In the genomic region with DNA sequence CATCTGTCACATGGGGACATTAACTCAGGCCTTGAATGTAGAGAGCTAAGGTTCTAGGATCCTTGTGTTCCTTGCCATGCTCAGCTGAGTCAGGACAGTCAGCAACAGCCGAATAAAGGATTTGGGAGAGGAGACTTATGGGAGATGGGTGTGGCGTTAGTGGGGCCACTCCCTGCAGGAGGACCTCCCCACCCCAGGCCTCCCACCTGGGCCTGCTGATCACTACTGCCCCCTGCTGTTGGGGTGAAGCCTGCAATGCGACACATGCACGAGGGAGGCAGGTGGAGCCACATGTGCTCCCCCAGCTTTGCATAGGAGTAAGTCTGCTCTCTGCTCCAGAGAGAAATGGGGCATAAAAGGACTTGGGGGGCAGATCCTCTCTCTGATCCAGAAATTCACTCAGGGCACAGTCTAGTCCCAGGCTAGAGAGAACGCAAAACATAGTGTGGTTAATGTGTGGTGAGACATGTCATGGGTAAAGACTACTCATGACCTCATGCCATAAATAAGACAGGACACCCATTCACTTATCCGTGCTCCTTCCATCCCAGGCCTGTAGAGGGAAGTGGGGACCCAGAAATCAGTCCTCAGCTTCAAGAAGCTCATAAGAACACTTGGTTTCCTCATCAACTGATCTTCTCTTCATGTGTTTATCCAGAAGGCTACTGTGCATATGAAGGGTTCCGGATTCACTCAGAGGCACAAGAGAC, we compare ENCODE assay signal across 9 cellular contexts. TPM values are rescaled to one million over a fixed set of nuclear protein-coding genes. Genes with fewer than 3 reads are reported as not detected.
DNase-seq lines count a peak whose midpoint lies in the region; ATAC-seq and TF ChIP-seq lines count a peak whose summit lies in the region.
"Had no signal": no experiment of that assay in that cellular context is flagged by ENCODE, and none has a peak within 500 bp of the region (broad histone marks: within the 10 kb centered on the region; RNA-seq: fewer than 3 reads in every experiment).

No MANE protein-coding gene starts in this region.

- H3K9me3 ChIP-seq in breast epithelium (no peaks in the 10 kb centered on the region), thoracic aorta (no peaks in the 10 kb centered on the region)

- no peaks in the 10 kb centered on the region for H3K27me3 Mint-ChIP-seq in MCF 10A (ENCODE audit: insufficient read depth, unreplicated experiment)

- DNase-seq in MCF 10A (ENCODE audit: unreplicated experiment) (peak; percentile 45), breast epithelium (ENCODE audit: low spot score in 2 of 2) (no peak), NOMO-1 treated with DMSO at 0.1 percent for 48 hours (lab: John Stamatoyannopoulos, UW; ENCODE audit: unreplicated experiment) (peak; percentile 75), foreskin keratinocyte (peak in 1 of 2 donors; percentile 46), thoracic aorta (ENCODE audit: low spot score) (no peak), dermis blood vessel endothelial cell (no peak), cerebellum (ENCODE audit: low spot score) (no peak)

- H3K4me3 ChIP-seq in breast epithelium: no peak overlapping the region
- no peak overlapping the region for H3K4me3 ChIP-seq in thoracic aorta

- H3K27ac Mint-ChIP-seq in MCF 10A (ENCODE audit: low read depth, unreplicated experiment): no peak overlapping the region

- TF ChIP-seq POLR2A in breast epithelium (IDR thresholded peaks at IDR 0.05): no peak

- H3K4me3 Mint-ChIP-seq in MCF 10A (ENCODE audit: unreplicated experiment): no peak overlapping the region

- CTCF ChIA-PET in MCF 10A (lab: Yijun Ruan, JAX): interaction anchor here (0.6 to 1.2 kb wide), 6 partner anchors 13 to 1274 kb away, joined by 3 to 5 read pairs (median 3); no protein-coding TSS in a partner anchor

- ATAC-seq in foreskin keratinocyte: peak; percentile 85
- ATAC-seq in thoracic aorta (ENCODE audit: insufficient number of reproducible peaks, low FRiP score, low read depth): peak; percentile 39
- ATAC-seq in GM21825 (IDR thresholded peaks at IDR 0.05; ENCODE audit: unreplicated experiment): no peak

- H3K36me3 ChIP-seq in breast epithelium: no peaks in the 10 kb centered on the region
- no peaks in the 10 kb centered on the region for H3K36me3 ChIP-seq in thoracic aorta

- intact Hi-C loops in MCF 10A (cut with micrococcal nuclease): loop anchor here (1.0 kb wide), 1 partner anchor 42 kb away; no protein-coding TSS in a partner anchor
- intact Hi-C loops in breast epithelium (cut with DNase I; ENCODE audit: low total_unique reads): loop anchor here (5.0 kb wide), 1 partner anchor 1242 kb away; no protein-coding TSS in a partner anchor

- no peaks in the 10 kb centered on the region for H3K36me3 Mint-ChIP-seq in MCF 10A (ENCODE audit: insufficient read depth, unreplicated experiment)

- H3K27ac ChIP-seq in breast epithelium (no peak overlapping the region), foreskin keratinocyte (no peak overlapping the region), thoracic aorta (no peak overlapping the region)

- H3K27me3 ChIP-seq in breast epithelium (no peaks in the 10 kb centered on the region), foreskin keratinocyte (no peaks in the 10 kb centered on the region), thoracic aorta (replicated peaks; ENCODE audit: insufficient read depth) (no peaks in the 10 kb centered on the region)

- BruUV-seq in MCF 10A (replicated peaks; lab: Mats Ljungman, UMichigan): no TSS peak

- no peaks in the 10 kb centered on the region for H3K4me1 Mint-ChIP-seq in MCF 10A (ENCODE audit: insufficient read depth, unreplicated experiment)

- H3K9me3 Mint-ChIP-seq in MCF 10A (ENCODE audit: unreplicated experiment): no peaks in the 10 kb centered on the region

- POLR2A ChIA-PET in MCF 10A (lab: Yijun Ruan, JAX): no interaction called here

- TF ChIP-seq CTCF in MCF 10A (IDR thresholded peaks at IDR 0.05; ENCODE audit: unreplicated experiment) (no peak), breast epithelium (IDR thresholded peaks at IDR 0.05) (no peak), foreskin keratinocyte (conservative IDR thresholded peaks at IDR 0.05) (peak; percentile 69), thoracic aorta (IDR thresholded peaks at IDR 0.05) (peak; percentile 7)

- H3K4me1 ChIP-seq in breast epithelium (no peaks in the 10 kb centered on the region), foreskin keratinocyte (no peaks in the 10 kb centered on the region), thoracic aorta (ENCODE audit: control insufficient read depth in 1 of 2, low read depth in 2 of 2) (peaks cover 0 to 13% of the 10 kb centered on the region in 2 donors)

RNA-seq across cellular contexts. Expression of a gene that starts 19.4 kb away (rescaled TPM):
- not detected in 2 replicates for total RNA-seq in MCF 10A (2022)
- total RNA-seq in breast epithelium: 10 to 100 TPM in 2 of 3 donors, under 1 TPM in 1; 0.64 to 20.9 (median 14.7) TPM
- 37.5 and 137 TPM in 2 replicates for total RNA-seq in foreskin keratinocyte
- polyA plus RNA-seq in foreskin keratinocyte: 59.8 and 303 TPM in 2 replicates
- 1 to 10 TPM; 4.1 to 7.2 TPM for total RNA-seq in thoracic aorta
- 58.5 and 65.9 TPM in 2 replicates for total RNA-seq in dermis blood vessel endothelial cell
- total RNA-seq in cerebellum: 19.5 TPM

RNA-seq across cellular contexts. Expression of a gene that starts 43.9 kb away (rescaled TPM):
- total RNA-seq in MCF 10A (2022): not detected in 2 replicates
- 1 to 10 TPM in 1 of 3 donors, not detected in 2; 1.3 TPM for total RNA-seq in breast epithelium
- not detected in 2 replicates for total RNA-seq in foreskin keratinocyte
- not detected in 2 replicates for polyA plus RNA-seq in foreskin keratinocyte
- not detected for total RNA-seq in thoracic aorta
- total RNA-seq in dermis blood vessel endothelial cell: not detected in 2 replicates
- total RNA-seq in cerebellum: not detected
- polyA plus RNA-seq: neural cell had no signal

Comparison
In these comparisons a context has a peak if more than half of its experiments do, and no peak if none do; other contexts are left out.
1. DNase-seq: peak in MCF 10A (single experiment) and NOMO-1 treated with DMSO at 0.1 percent for 48 hours (single experiment); none in breast epithelium (0 of 2), thoracic aorta (single experiment), dermis blood vessel endothelial cell (single experiment) and cerebellum (single experiment).
2. CTCF ChIP-seq: peak in foreskin keratinocyte (single experiment) and thoracic aorta (single experiment); none in MCF 10A (single experiment) and breast epithelium (0 of 3).